10 cellular contexts compared by ENCODE assay signal in genomic region chr13:39682788-39683187, GRCh38. TPM values are rescaled to one million over a fixed set of nuclear protein-coding genes. Genes with fewer than 3 reads are reported as not detected.
DNase-seq lines count a peak whose midpoint lies in the region; ATAC-seq and TF ChIP-seq lines count a peak whose summit lies in the region.
"Had no signal": no experiment of that assay in that cellular context is flagged by ENCODE, and none has a peak within 500 bp of the region (broad histone marks: within the 10 kb centered on the region; RNA-seq: fewer than 3 reads in every experiment).

No MANE protein-coding gene starts in this region.

- H3K9me3 ChIP-seq in trophoblast cell (ENCODE audit: insufficient read depth, low read depth, low read length): peaks cover 2% of the 10 kb centered on the region

- H2BK5ac ChIP-seq in trophoblast cell (ENCODE audit: low read depth, low read length, poor library complexity): no peak overlapping the region

- no peak for DNase-seq in erythroblast (lab: John Stamatoyannopoulos, UW)
- DNase-seq in SIG-M5 (lab: John Stamatoyannopoulos, UW): no peak
- no peak for DNase-seq in trophoblast cell
- no peak for DNase-seq in central memory CD4-positive, alpha-beta T cell
- DNase-seq: stimulated activated CD8-positive, alpha-beta memory T cell treated with anti-CD3 and anti-CD28 coated beads, Interleukin-4, amount 100 ng/mL, for 48 hours had no signal

- H3K27me3 ChIP-seq in trophoblast cell (ENCODE audit: insufficient read depth, low read length): no peaks in the 10 kb centered on the region

- no peak overlapping the region for H3K23ac ChIP-seq in trophoblast cell (ENCODE audit: low read length)

- no peak overlapping the region for H3K27ac ChIP-seq in trophoblast cell (ENCODE audit: low read depth, low read length)
- H3K27ac ChIP-seq: skin epidermis had no signal

- no peak overlapping the region for H4K8ac ChIP-seq in trophoblast cell (ENCODE audit: low read depth, low read length)

- no peak overlapping the region for H3K4ac ChIP-seq in trophoblast cell (ENCODE audit: low read depth, low read length)

- H3K4me3 ChIP-seq in trophoblast cell (ENCODE audit: low read depth, low read length): no peak overlapping the region
- H3K4me3 ChIP-seq: skin epidermis had no signal

- peak; percentile 73 for ATAC-seq in GM18498 (IDR thresholded peaks at IDR 0.05; ENCODE audit: unreplicated experiment)
- peak; percentile 75 for ATAC-seq in GM19438 (IDR thresholded peaks at IDR 0.05; ENCODE audit: low read depth, unreplicated experiment)
- ATAC-seq in HG02840 (IDR thresholded peaks at IDR 0.05; ENCODE audit: low FRiP score, unreplicated experiment): peak; percentile 57
- ATAC-seq in HG03521 (IDR thresholded peaks at IDR 0.05; ENCODE audit: unreplicated experiment): peak; percentile 60

- no peak overlapping the region for H3K14ac ChIP-seq in trophoblast cell (ENCODE audit: low read length)

- no peaks in the 10 kb centered on the region for H3K79me2 ChIP-seq in trophoblast cell (ENCODE audit: control insufficient read depth, insufficient read depth, low read length, poor library complexity)

- H3K36me3 ChIP-seq in trophoblast cell (ENCODE audit: control insufficient read depth in 1 of 2, insufficient read depth in 2 of 2, low read length in 2 of 2): peaks cover 4 to 7% of the 10 kb centered on the region in 2 experiments

- H2AFZ ChIP-seq in trophoblast cell (ENCODE audit: insufficient read depth, low read length, poor library complexity): no peak overlapping the region

- H2BK120ac ChIP-seq in trophoblast cell (ENCODE audit: insufficient read depth, low read length, poor library complexity): no peak overlapping the region

- no peak overlapping the region for H2BK12ac ChIP-seq in trophoblast cell (ENCODE audit: low read length)

- no peak overlapping the region for H4K91ac ChIP-seq in trophoblast cell (ENCODE audit: low read depth, low read length)

- TF ChIP-seq POLR2A in erythroblast (IDR thresholded peaks at IDR 0.05; ENCODE audit: low read length): no peak

- no peaks in the 10 kb centered on the region for H3K79me1 ChIP-seq in trophoblast cell (ENCODE audit: low read length)

- no peak overlapping the region for H3K4me2 ChIP-seq in trophoblast cell (ENCODE audit: low read length)

- H3K4me1 ChIP-seq in trophoblast cell (ENCODE audit: control insufficient read depth in 1 of 2, insufficient read depth in 2 of 2, low read length in 2 of 2): no peaks in the 10 kb centered on the region

- no peak overlapping the region for H2AK5ac ChIP-seq in trophoblast cell (ENCODE audit: low read length)

- H3K9ac ChIP-seq in trophoblast cell (ENCODE audit: low read length): no peak overlapping the region

- H3K18ac ChIP-seq in trophoblast cell (ENCODE audit: low read length): no peak overlapping the region

- no CpG with 5 or more reads among the region's 2 CpGs for WGBS in trophoblast cell (ENCODE audit: extremely low coverage, insufficient coverage, insufficient read length)

- no peak overlapping the region for H4K12ac ChIP-seq in trophoblast cell (ENCODE audit: low read depth, low read length)

RNA-seq across cellular contexts. Expression of gene COG6, which starts 27.3 kb away (rescaled TPM):
- 21.3 and 22.2 TPM in 2 replicates for polyA plus RNA-seq in trophoblast cell (2013)
